8 cellular contexts compared by ENCODE assay signal in the genomic region with DNA sequence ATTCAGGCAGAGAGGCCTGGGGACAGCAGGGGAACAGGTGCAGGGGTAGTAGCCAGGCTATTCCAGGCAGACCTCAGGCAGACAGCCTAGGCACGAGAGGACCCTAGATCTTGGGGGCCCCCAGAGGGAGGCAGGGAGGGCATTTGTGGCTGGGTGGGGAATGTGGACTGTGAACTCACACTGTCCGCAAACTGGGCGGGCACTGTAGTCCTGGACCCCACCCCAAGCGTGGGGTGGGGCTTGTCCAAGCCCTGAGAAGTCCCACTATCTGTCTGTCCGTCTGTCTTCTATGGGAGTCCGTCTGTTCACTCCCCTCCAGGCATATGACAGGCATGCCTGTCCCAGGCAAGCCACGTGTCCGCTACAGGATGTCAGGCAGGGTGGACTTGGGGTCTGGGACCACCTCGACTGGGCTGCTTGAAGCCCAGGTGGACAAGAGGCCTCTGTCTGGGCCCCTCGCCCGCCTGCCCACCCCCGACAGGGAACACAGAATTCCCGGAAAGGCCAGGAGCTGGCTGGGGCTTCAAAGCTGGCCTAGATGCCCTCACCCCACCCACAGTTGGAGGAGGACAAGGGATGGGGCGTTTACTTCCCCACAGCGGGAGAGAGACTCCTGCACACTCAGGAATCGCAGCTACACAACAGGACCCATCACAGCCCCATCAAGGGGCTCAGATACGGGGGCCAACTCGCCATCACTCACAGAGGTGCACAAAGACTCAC. TPM values are rescaled to one million over a fixed set of nuclear protein-coding genes. Genes with fewer than 3 reads are reported as not detected.
DNase-seq lines count a peak whose midpoint lies in the region; ATAC-seq and TF ChIP-seq lines count a peak whose summit lies in the region.

A gene (minus strand): TSS at position 151 of the 723 bp plus-strand sequence. CDS start 2,336 bp downstream, outside the sequence.

- peaks cover 0 to 2% of the 10 kb centered on the region in 2 donors for H3K9me3 ChIP-seq in lung (ENCODE audit: control insufficient read depth in 2 of 2, insufficient read depth in 1 of 2, low read length in 1 of 2)

- no peaks in the 10 kb centered on the region for H3K27me3 Mint-ChIP-seq in activated naive CD4-positive, alpha-beta T cell treated with anti-CD3 and anti-CD28 coated beads, Interleukin-2, amount 50 U/mL, for 24 hours

- CTCF ChIA-PET in HEK293T (lab: Yijun Ruan, JAX), result no interaction called here

- H3K4me1 ChIP-seq in lung (ENCODE audit: control insufficient read depth in 2 of 2, insufficient read depth in 2 of 2, low read length in 2 of 2) (no peaks in the 10 kb centered on the region), urinary bladder (ENCODE audit: insufficient read depth) (peaks cover 2% of the 10 kb centered on the region)

- H3K27ac Mint-ChIP-seq in activated naive CD4-positive, alpha-beta T cell treated with anti-CD3 and anti-CD28 coated beads, Interleukin-2, amount 50 U/mL, for 24 hours, result peak within 1 kb of the TSS; percentile 93

- H3K27me3 ChIP-seq in brain microvascular endothelial cell (replicated peaks) (no peaks in the 10 kb centered on the region), lung (ENCODE audit: control insufficient read depth, insufficient read depth) (no peaks in the 10 kb centered on the region)

- H3K4me3 Mint-ChIP-seq in activated naive CD4-positive, alpha-beta T cell treated with anti-CD3 and anti-CD28 coated beads, Interleukin-2, amount 50 U/mL, for 24 hours, result peak within 1 kb of the TSS; percentile 95

- WGBS in lung, 2 donors, result 74 to 92% methylated on average over 14 to 18 of the region's 18 CpGs
- WGBS in urinary bladder, result 84% methylated on average over 18 of the region's 18 CpGs

- no peaks in the 10 kb centered on the region for H3K9me3 Mint-ChIP-seq in activated naive CD4-positive, alpha-beta T cell treated with anti-CD3 and anti-CD28 coated beads, Interleukin-2, amount 50 U/mL, for 24 hours

- peaks cover 13% of the 10 kb centered on the region for H3K36me3 Mint-ChIP-seq in activated naive CD4-positive, alpha-beta T cell treated with anti-CD3 and anti-CD28 coated beads, Interleukin-2, amount 50 U/mL, for 24 hours

- DNase-seq in activated naive CD4-positive, alpha-beta T cell treated with Interleukin-2 at 50 U/mL for 16 hours, result no peak
- no peak for DNase-seq in brain microvascular endothelial cell
- no peak for DNase-seq in lung (ENCODE audit: low spot score)
- DNase-seq in HEK293T (ENCODE audit: extremely low spot score), result no peak
- DNase-seq in globus pallidus (ENCODE audit: low spot score), result no peak

- POLR2A ChIA-PET in HEK293T (lab: Yijun Ruan, JAX), result no interaction called here

- peak within 1 kb of the TSS; percentile 43 for H3K4me3 ChIP-seq in brain microvascular endothelial cell (ENCODE audit: low read depth, low read length)
- H3K4me3 ChIP-seq in lung, result no peak within 1 kb of the TSS
- H3K4me3 ChIP-seq in urinary bladder (ENCODE audit: low read depth, low read length), result peak within 1 kb of the TSS; percentile 45

- H3K36me3 ChIP-seq in brain microvascular endothelial cell (replicated peaks) (no peaks in the 10 kb centered on the region), lung (ENCODE audit: control insufficient read depth in 2 of 2, insufficient read depth in 2 of 2, low read length in 2 of 2) (no peaks in the 10 kb centered on the region), urinary bladder (ENCODE audit: insufficient read depth) (no peaks in the 10 kb centered on the region)

- H3K27ac ChIP-seq in brain microvascular endothelial cell (no peak within 1 kb of the TSS), lung (ENCODE audit: low read depth in 1 of 2, low read length in 1 of 2) (no peak within 1 kb of the TSS), urinary bladder (ENCODE audit: low read depth) (no peak within 1 kb of the TSS)

- in situ Hi-C loops in brain microvascular endothelial cell (cut with HindIII; ENCODE audit: low pct_ligation_motif_present, low sequenced_read_pairs), result no loop called here

- TF ChIP-seq CTCF in brain microvascular endothelial cell (IDR thresholded peaks at IDR 0.05; ENCODE audit: low read depth, low read length, missing control alignments), result no peak
- TF ChIP-seq CTCF in lung (IDR thresholded peaks at IDR 0.05; ENCODE audit: control extremely low read depth, extremely low read depth), result no peak

- H3K4me1 Mint-ChIP-seq in activated naive CD4-positive, alpha-beta T cell treated with anti-CD3 and anti-CD28 coated beads, Interleukin-2, amount 50 U/mL, for 24 hours, result peaks cover 27% of the 10 kb centered on the region

- ATAC-seq in lung (ENCODE audit: insufficient read depth, low FRiP score) (no peak), GM21515 (IDR thresholded peaks at IDR 0.05; ENCODE audit: unreplicated experiment) (no peak)

TF ChIP-seq in HEK293T, 16 proteins besides CTCF, POLR2A, EP300 and RAD21:
- no peak for TF ChIP-seq ELF4 (IDR thresholded peaks at IDR 0.05)
- TF ChIP-seq ARNT (IDR thresholded peaks at IDR 0.05), result no peak
- TF ChIP-seq, protein P1, sequence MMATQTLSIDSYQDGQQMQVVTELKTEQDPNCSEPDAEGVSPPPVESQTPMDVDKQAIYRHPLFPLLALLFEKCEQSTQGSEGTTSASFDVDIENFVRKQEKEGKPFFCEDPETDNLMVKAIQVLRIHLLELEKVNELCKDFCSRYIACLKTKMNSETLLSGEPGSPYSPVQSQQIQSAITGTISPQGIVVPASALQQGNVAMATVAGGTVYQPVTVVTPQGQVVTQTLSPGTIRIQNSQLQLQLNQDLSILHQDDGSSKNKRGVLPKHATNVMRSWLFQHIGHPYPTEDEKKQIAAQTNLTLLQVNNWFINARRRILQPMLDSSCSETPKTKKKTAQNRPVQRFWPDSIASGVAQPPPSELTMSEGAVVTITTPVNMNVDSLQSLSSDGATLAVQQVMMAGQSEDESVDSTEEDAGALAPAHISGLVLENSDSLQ (IDR thresholded peaks at IDR 0.05), result no peak
- no peak for TF ChIP-seq SP1 (IDR thresholded peaks at IDR 0.05)
- no peak for TF ChIP-seq HDGF (IDR thresholded peaks at IDR 0.05; ENCODE audit: borderline replicate concordance)
- no peak for TF ChIP-seq NFRKB (IDR thresholded peaks at IDR 0.05)
- TF ChIP-seq L3MBTL2 (conservative IDR thresholded peaks at IDR 0.05), result no peak
- no peak for TF ChIP-seq SUZ12 (IDR thresholded peaks at IDR 0.05)
- no peak for TF ChIP-seq CTBP1 (IDR thresholded peaks at IDR 0.05; ENCODE audit: borderline replicate concordance)
- no peak for TF ChIP-seq TARDBP (IDR thresholded peaks at IDR 0.05)
- TF ChIP-seq FOXK2 (IDR thresholded peaks at IDR 0.05), result no peak
- no peak for TF ChIP-seq FOXA1 (IDR thresholded peaks at IDR 0.05)
- TF ChIP-seq LEF1 (IDR thresholded peaks at IDR 0.05; ENCODE audit: borderline replicate concordance), result no peak
- TF ChIP-seq ZNF384 (IDR thresholded peaks at IDR 0.05), result no peak
- TF ChIP-seq BHLHE40 (IDR thresholded peaks at IDR 0.05; ENCODE audit: borderline replicate concordance), result no peak
- no peak for TF ChIP-seq FOXM1 (IDR thresholded peaks at IDR 0.05; ENCODE audit: borderline replicate concordance)

RNA-seq across cellular contexts. Expression of the gene that starts here (rescaled TPM):
- total RNA-seq in lung (10 to 100 TPM; 15.2 to 65.3 TPM), urinary bladder (12.8 TPM)
- polyA plus RNA-seq in lung (10 to 100 TPM; 30.7 to 80.9 TPM), urinary bladder (5.8 TPM)
